In genomic region chr4:15778191-15778741, GRCh38 we compare ENCODE assay signal across 8 cellular contexts. TPM values are rescaled to one million over a fixed set of nuclear protein-coding genes. Genes with fewer than 3 reads are reported as not detected.
DNase-seq lines count a peak whose midpoint lies in the region; ATAC-seq, FAIRE-seq and TF ChIP-seq lines count a peak whose summit lies in the region.

CD38 (plus strand) TSS chr4:15778328; CDS start chr4:15778415, 87 bp downstream.

- H2BK12ac ChIP-seq in H1 (ENCODE audit: low read depth, low read length): no peak within 1 kb of the TSS

- H3K36me3 Mint-ChIP-seq in T-helper 17 cell (ENCODE audit: low read depth): no peaks in the 10 kb centered on the region

- H3K27ac ChIP-seq in H1 (ENCODE audit: low read depth, low read length) (no peak within 1 kb of the TSS), thyroid gland (peak within 1 kb of the TSS in 1 of 3 donors; percentile 66)

- H3K27ac Mint-ChIP-seq in T-helper 17 cell: peak within 1 kb of the TSS; percentile 77

- ATAC-seq in GM19023 (IDR thresholded peaks at IDR 0.05; ENCODE audit: unreplicated experiment) (peak; percentile 78), HG03139 (IDR thresholded peaks at IDR 0.05; ENCODE audit: unreplicated experiment) (peak; percentile 63), T-helper 17 cell (peak; percentile 40)

- H2BK120ac ChIP-seq in H1 (replicated peaks; ENCODE audit: low read depth, low read length): no peak within 1 kb of the TSS

- TF ChIP-seq POLR2A in H1 (IDR thresholded peaks at IDR 0.05; ENCODE audit: control extremely low read depth in 1 of 2, low read depth in 2 of 2, low read length in 2 of 2): no peak
- TF ChIP-seq POLR2A in thyroid gland (IDR thresholded peaks at IDR 0.05): no peak

- DNase-seq in AG09309 (ENCODE audit: low read depth) (no peak), T-helper 17 cell (no peak), H1 (ENCODE audit: low read depth in 1 of 2, low spot score in 2 of 2) (peak in 1 of 2 experiments; percentile 73), thyroid gland (peak in 1 of 2 donors; percentile 13), kidney tubule cell (ENCODE audit: low spot score) (no peak)

- H3K36me3 ChIP-seq in H1 (ENCODE audit: control insufficient read depth in 2 of 4, insufficient read depth in 4 of 4, low read length in 3 of 4): no peaks in the 10 kb centered on the region
- no peaks in the 10 kb centered on the region for H3K36me3 ChIP-seq in mucosa of stomach (ENCODE audit: control insufficient read depth, insufficient read depth, low read length)
- H3K36me3 ChIP-seq in thyroid gland: no peaks in the 10 kb centered on the region

- no peaks in the 10 kb centered on the region for H3K9me3 ChIP-seq in T-helper 17 cell (ENCODE audit: control insufficient read depth, low read length, poor library complexity, severe bottlenecking)
- no peaks in the 10 kb centered on the region for H3K9me3 ChIP-seq in H1 (ENCODE audit: insufficient read depth in 2 of 2, low read depth in 1 of 2, low read length in 1 of 2)
- no peaks in the 10 kb centered on the region for H3K9me3 ChIP-seq in mucosa of stomach (ENCODE audit: control insufficient read depth, low read length)
- no peaks in the 10 kb centered on the region for H3K9me3 ChIP-seq in thyroid gland

- H3K4ac ChIP-seq in H1 (replicated peaks; ENCODE audit: insufficient read length, low read depth, low read length): no peak within 1 kb of the TSS

- no peak within 1 kb of the TSS for H3K14ac ChIP-seq in H1 (ENCODE audit: insufficient read length)

- no peak within 1 kb of the TSS for H2AK5ac ChIP-seq in H1 (ENCODE audit: low read depth, low read length)

- no peak within 1 kb of the TSS for H4K5ac ChIP-seq in H1 (ENCODE audit: insufficient read length, low read depth, low read length)

- H2BK15ac ChIP-seq in H1 (ENCODE audit: low read length): no peak within 1 kb of the TSS

- H3K4me1 ChIP-seq in H1 (replicated peaks in 1 of 4; ENCODE audit: control insufficient read depth in 3 of 4, insufficient read depth in 4 of 4, low read length in 3 of 4) (peaks cover 0 to 4% (median 0%) of the 10 kb centered on the region in 4 experiments; a peak in 2 of 7 replicates), mucosa of stomach (ENCODE audit: control insufficient read depth, insufficient read depth, low read length) (peaks cover 23% of the 10 kb centered on the region), thyroid gland (peaks cover 4 to 8% of the 10 kb centered on the region in 2 donors)

- CTCF ChIA-PET in H1 (lab: Charles Lee; ENCODE audit: partially characterized antibody): interaction anchor here (0.6 to 1.7 kb wide), 3 partner anchors 105 to 299 kb away, joined by 3 to 4 read pairs (median 3); no protein-coding TSS in a partner anchor

- peaks cover 0 to 2% of the 10 kb centered on the region in 2 experiments for H4K20me1 ChIP-seq in H1 (replicated peaks in 1 of 2; ENCODE audit: control insufficient read depth in 1 of 2, insufficient read depth in 2 of 2, low read length in 2 of 2)

- H3K4me3 ChIP-seq in AG09309 (ENCODE audit: control insufficient read depth, low read depth, low read length): peak within 1 kb of the TSS; percentile 37
- peak within 1 kb of the TSS; percentile 48 to 72 (median 62) for H3K4me3 ChIP-seq in H1 (ENCODE audit: extremely low read depth in 1 of 4, insufficient read depth in 2 of 4, low read depth in 3 of 4, low read length in 4 of 4)
- peak within 1 kb of the TSS; percentile 57 for H3K4me3 ChIP-seq in mucosa of stomach (ENCODE audit: low read length)
- H3K4me3 ChIP-seq in thyroid gland (replicated peaks in 1 of 3): peak within 1 kb of the TSS; percentile 1 to 52 (median 43)

- TF ChIP-seq CTCF in AG09309 (IDR thresholded peaks at IDR 0.05; ENCODE audit: control insufficient read depth, insufficient read depth, low read depth, low read length, missing control alignments) (no peak), H1 (IDR thresholded peaks at IDR 0.05; ENCODE audit: control extremely low read depth in 1 of 3, insufficient read depth in 1 of 3, low read depth in 1 of 3, low read length in 3 of 3) (0 out of 4 replicates have a peak, but pooled peaks of 1 of the 3 experiments have one; percentile 5), thyroid gland (IDR thresholded peaks at IDR 0.05) (no peak)

- no peak within 1 kb of the TSS for H3K23ac ChIP-seq in H1 (ENCODE audit: insufficient read length)

- no peaks in the 10 kb centered on the region for H3K79me1 ChIP-seq in H1 (ENCODE audit: low read depth, low read length)

- no peak within 1 kb of the TSS for H3K56ac ChIP-seq in H1 (replicated peaks; ENCODE audit: insufficient read length, low read depth, low read length)

- no peak within 1 kb of the TSS for H3K9ac ChIP-seq in H1 (replicated peaks in 1 of 4; ENCODE audit: extremely low read depth in 1 of 4, low read depth in 3 of 4, low read length in 3 of 4)
- H3K9ac ChIP-seq in mucosa of stomach (ENCODE audit: low read length): peak within 1 kb of the TSS; percentile 54

- H2AFZ ChIP-seq in H1 (ENCODE audit: low read length): peak within 1 kb of the TSS; percentile 88; the same call in 1 of the 2 replicates

- H3K27me3 ChIP-seq in H1 (replicated peaks in 1 of 4; ENCODE audit: control insufficient read depth in 3 of 4, extremely low read depth in 1 of 4, insufficient read depth in 3 of 4, low read length in 3 of 4) (peaks cover 13 to 35% (median 25%) of the 10 kb centered on the region in 4 experiments), mucosa of stomach (ENCODE audit: control insufficient read depth, insufficient read depth, low read length) (peaks cover 16% of the 10 kb centered on the region), thyroid gland (no peaks in the 10 kb centered on the region)

- no peak within 1 kb of the TSS for H4K8ac ChIP-seq in H1 (ENCODE audit: extremely low read depth, insufficient read depth, low read length)

- no peak within 1 kb of the TSS for H2BK20ac ChIP-seq in H1 (ENCODE audit: low read length)

- FAIRE-seq in H1 (lab: Jason Lieb, UNC): no peak

- POLR2A ChIA-PET in H1 (lab: Charles Lee; ENCODE audit: partially characterized antibody): interaction anchor here (1.6 kb wide), 1 partner anchor 56 kb away, joined by 3 read pairs; no protein-coding TSS in a partner anchor

- no peak within 1 kb of the TSS for H2BK5ac ChIP-seq in H1 (ENCODE audit: low read depth, low read length)

- peaks cover 6% of the 10 kb centered on the region for H3K27me3 Mint-ChIP-seq in T-helper 17 cell

- WGBS in H1 (ENCODE audit: extremely low coverage in 1 of 2, insufficient coverage in 1 of 2, insufficient read length in 1 of 2, insufficient replicate concordance in 2 of 2, low coverage in 1 of 2, low lambda C conversion rate in 2 of 2, missing lambda C conversion rate in 1 of 2), 2 experiments: 6% methylated on average over 24 of the region's 36 CpGs; no CpG with 5 or more reads in 1 of the 2 experiments
- WGBS in thyroid gland, 2 donors: 4 to 24% methylated on average over 4 to 17 of the region's 36 CpGs

- no peak for TF ChIP-seq RAD21 in H1 (IDR thresholded peaks at IDR 0.05 in 1 of 2, conservative IDR thresholded peaks at IDR 0.05 in 1 of 2; ENCODE audit: low read depth in 2 of 2, low read length in 2 of 2)

- intact Hi-C loops in thyroid gland (cut with DNase I): no loop called here

- H3K4me1 Mint-ChIP-seq in T-helper 17 cell: peaks cover 27% of the 10 kb centered on the region

- peak within 1 kb of the TSS; percentile 85 for H3K4me3 Mint-ChIP-seq in T-helper 17 cell

- H4K91ac ChIP-seq in H1 (replicated peaks; ENCODE audit: insufficient read length, low read length): no peak within 1 kb of the TSS

- H3K18ac ChIP-seq in H1 (ENCODE audit: extremely low read depth, low read length): no peak within 1 kb of the TSS

- no peaks in the 10 kb centered on the region for H3K79me2 ChIP-seq in H1 (ENCODE audit: control insufficient read depth in 1 of 2, insufficient read depth in 2 of 2, low read length in 2 of 2)

- TF ChIP-seq EP300 in H1 (IDR thresholded peaks at IDR 0.05; ENCODE audit: borderline replicate concordance in 1 of 2, low read depth in 2 of 2, low read length in 2 of 2): no peak

- H3K4me2 ChIP-seq in H1 (ENCODE audit: insufficient read depth in 1 of 2, low read depth in 2 of 2, low read length in 2 of 2): peak within 1 kb of the TSS; percentile 91 to 96

- peaks cover 11% of the 10 kb centered on the region for H3K23me2 ChIP-seq in H1 (ENCODE audit: low read depth, low read length)

TF ChIP-seq in H1, 55 proteins besides CTCF, POLR2A, EP300 and RAD21 (continues in another document):
- peak; percentile 75 for TF ChIP-seq SUZ12 (IDR thresholded peaks at IDR 0.05; ENCODE audit: low read length)
- no peak for TF ChIP-seq POLR2AphosphoS5 (IDR thresholded peaks at IDR 0.05; ENCODE audit: low read depth, low read length)
- TF ChIP-seq, protein P1, sequence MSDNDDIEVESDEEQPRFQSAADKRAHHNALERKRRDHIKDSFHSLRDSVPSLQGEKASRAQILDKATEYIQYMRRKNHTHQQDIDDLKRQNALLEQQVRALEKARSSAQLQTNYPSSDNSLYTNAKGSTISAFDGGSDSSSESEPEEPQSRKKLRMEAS (IDR thresholded peaks at IDR 0.05): 0 out of 2 replicates have a peak, but pooled peaks have one; percentile 16
- TF ChIP-seq RBBP5 (IDR thresholded peaks at IDR 0.05; ENCODE audit: borderline replicate concordance, low read depth, low read length): peak; percentile 56; the same call in 1 of the 2 replicates
- TF ChIP-seq EGR1 (IDR thresholded peaks at IDR 0.05; ENCODE audit: borderline replicate concordance, low read depth, low read length): no peak
- no peak for TF ChIP-seq SIX5 (IDR thresholded peaks at IDR 0.05; ENCODE audit: low read depth, low read length)
- peak; percentile 39; the same call in 1 of the 2 replicates for TF ChIP-seq TBP (IDR thresholded peaks at IDR 0.05; ENCODE audit: low read depth, low read length)
- no peak for TF ChIP-seq CHD2 (IDR thresholded peaks at IDR 0.05; ENCODE audit: low read length)
- TF ChIP-seq BRCA1 (IDR thresholded peaks at IDR 0.05; ENCODE audit: low read depth, low read length): no peak
- TF ChIP-seq TCF12 (IDR thresholded peaks at IDR 0.05; ENCODE audit: low read depth, low read length): no peak
- no peak for TF ChIP-seq JUN (IDR thresholded peaks at IDR 0.05; ENCODE audit: low read depth, low read length)
- TF ChIP-seq KDM4A (IDR thresholded peaks at IDR 0.05; ENCODE audit: low read depth, low read length, severe bottlenecking): peak; percentile 95
- TF ChIP-seq MAFK (IDR thresholded peaks at IDR 0.05; ENCODE audit: low read depth, low read length): no peak

RNA-seq across cellular contexts. Expression of gene CD38, which starts in this region (rescaled TPM):
- total RNA-seq in T-helper 17 cell (1 to 10 TPM; 1.4 TPM), thyroid gland (10 to 100 TPM in 2 of 4 donors, 1 to 10 TPM in 2; 3.7 to 13.3 (median 9.5) TPM)
- 0.11 and 0.24 TPM in 2 replicates for total RNA-seq in H1 (2021; fragmentation: NEBNext Ultra II Directional; extraction: Animal tissue kit (Norgen Biotek cat#: 25700))
- 0.14 and 0.27 TPM in 2 replicates for polyA plus RNA-seq in H1 (2011; rRNA removed)
- 0.21 TPM for polyA plus RNA-seq in H1 (2011; cell fraction: cytosol; rRNA removed)
- 0.24 TPM for polyA plus RNA-seq in H1 (2011; cell fraction: nucleus; rRNA removed)
- 0.14 to 0.21 TPM (median 0.18 TPM) in 4 replicates for polyA plus RNA-seq in H1 (2012, experiment 1 of 2)
- not detected for polyA plus RNA-seq in H1 (2012, experiment 2 of 2)
- 0.16 TPM for polyA plus RNA-seq in H1 (2013, experiment 1 of 2)
- polyA plus RNA-seq in H1 (2013, experiment 2 of 2): 0.11 TPM
- 0.78 and 1.3 TPM in 2 replicates for polyA minus RNA-seq in H1 (2011; rRNA and poly(A)+ RNA removed)
- not detected for polyA minus RNA-seq in H1 (2011; cell fraction: cytosol; rRNA and poly(A)+ RNA removed)
- polyA minus RNA-seq in H1 (2011; cell fraction: nucleus; rRNA and poly(A)+ RNA removed): 0.60 TPM
